31 cellular contexts compared by ENCODE assay signal in the genomic region with DNA sequence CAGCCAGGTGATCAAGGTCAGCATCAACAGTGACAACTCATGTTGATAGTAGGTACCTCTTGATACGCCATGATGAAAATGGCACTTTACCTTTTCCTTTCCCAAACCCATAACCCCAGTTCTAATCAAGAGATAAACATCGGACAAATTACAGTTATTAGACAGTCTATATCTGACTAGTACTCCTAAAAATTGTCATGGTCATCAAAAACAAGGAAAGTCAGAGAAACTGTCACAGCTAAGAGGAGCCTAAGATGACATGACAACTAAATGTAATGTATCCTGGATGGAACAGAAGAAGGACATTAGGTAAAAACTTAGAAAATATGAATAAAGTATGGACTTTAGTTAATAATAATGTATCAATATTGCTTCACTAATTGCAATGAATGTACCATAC.
"Had no signal": no experiment of that assay in that cellular context is flagged by ENCODE, and none has a peak within 500 bp of the region (broad histone marks: within the 10 kb centered on the region; RNA-seq: fewer than 3 reads in every experiment).

No MANE protein-coding gene starts in this region.

- H3K27ac Mint-ChIP-seq: activated B cell treated with CpG ODN at 0.5 μM for 24 hours; activated CD4-positive, alpha-beta memory T cell treated with anti-CD3 and anti-CD28 coated beads for 36 hours; activated naive CD8-positive, alpha-beta T cell treated with anti-CD3 and anti-CD28 coated beads for 36 hours; T-cell; T-helper 17 cell had no signal

- H3K4me3 Mint-ChIP-seq: activated B cell treated with CpG ODN at 0.5 μM for 24 hours; activated CD4-positive, alpha-beta memory T cell treated with anti-CD3 and anti-CD28 coated beads for 36 hours; activated naive CD8-positive, alpha-beta T cell treated with anti-CD3 and anti-CD28 coated beads for 36 hours; central memory CD8-positive, alpha-beta T cell; T-cell; T-helper 17 cell had no signal

- ATAC-seq: Right ventricle myocardium inferior, SK-N-SH treated with all-trans-retinoic acid at 6 μM for 48 hours, T-cell, T-helper 17 cell had no signal

- DNase-seq: activated B cell treated with CpG ODN at 0.5 μM for 24 hours; activated CD4-positive, alpha-beta memory T cell treated with anti-CD3 and anti-CD28 coated beads for 36 hours; activated CD4-positive, alpha-beta T cell treated with anti-CD3 and anti-CD28 coated beads for 4 hours; activated CD4-positive, alpha-beta T cell treated with anti-CD3 and anti-CD28 coated beads, Interleukin-2, amount 50 U/mL, for 1 hour; activated CD4-positive, CD25-positive, alpha-beta regulatory T cell treated with anti-CD3 and anti-CD28 coated beads, Interleukin-2, amount 50 U/mL, for 72 hours; activated CD8-positive, alpha-beta memory T cell treated with anti-CD3 and anti-CD28 coated beads, Interleukin-2, amount 50 U/mL, for 48 hours; activated effector memory CD4-positive, alpha-beta T cell treated with anti-CD3 and anti-CD28 coated beads, Interleukin-2, amount 50 U/mL, for 16 hours; activated naive CD4-positive, alpha-beta T cell; activated naive CD4-positive, alpha-beta T cell treated with anti-CD3 and anti-CD28 coated beads, Interleukin-2, amount 50 U/mL, for 16 hours; activated naive CD8-positive, alpha-beta T cell treated with anti-CD3 and anti-CD28 coated beads for 36 hours; activated T-cell treated with anti-CD3 and anti-CD28 coated beads, Interleukin-2, amount 50 U/mL, for 48 hours; amniotic stem cell; MM.1S; MV-4-11; NCI-H1092; NCI-H1436 treated with DMSO at 0.1 percent for 48 hours; NCI-H1694 treated with DMSO at 0.1 percent for 48 hours; NCI-H2029; NCI-H345; NCI-H526; NCI-H748 treated with DMSO at 0.1 percent for 48 hours; NK-92 treated with Interleukin-12 subunit alpha and Interleukin-12 subunit beta, amount 100 ng/mL, for 24 hours; PC-9; SIG-M5; T-cell; T-helper 17 cell; T-helper 9 cell had no signal

- H3K4me1 Mint-ChIP-seq: central memory CD8-positive, alpha-beta T cell; T-cell; T-helper 17 cell had no signal

- H3K27me3 Mint-ChIP-seq: activated B cell treated with CpG ODN at 0.5 μM for 24 hours; activated CD4-positive, alpha-beta memory T cell treated with anti-CD3 and anti-CD28 coated beads for 36 hours; activated naive CD8-positive, alpha-beta T cell treated with anti-CD3 and anti-CD28 coated beads for 36 hours; central memory CD8-positive, alpha-beta T cell; T-cell; T-helper 17 cell had no signal

- FAIRE-seq: RCC 7860 had no signal

- H3K9me3 Mint-ChIP-seq: activated B cell treated with CpG ODN at 0.5 μM for 24 hours; activated CD4-positive, alpha-beta memory T cell treated with anti-CD3 and anti-CD28 coated beads for 36 hours; activated naive CD8-positive, alpha-beta T cell treated with anti-CD3 and anti-CD28 coated beads for 36 hours; central memory CD8-positive, alpha-beta T cell had no signal
